8 cellular contexts compared by ENCODE assay signal in genomic region chr9:136711751-136712689, GRCh38. TPM values are rescaled to one million over a fixed set of nuclear protein-coding genes. Genes with fewer than 3 reads are reported as not detected.
DNase-seq lines count a peak whose midpoint lies in the region; TF ChIP-seq lines count a peak whose summit lies in the region.

Gene DIPK1B, plus strand, starts transcription at chr9:136712572. Its CDS starts 94 bp downstream, at chr9:136712666.

- peak; percentile 95 for DNase-seq in D341Med (ENCODE audit: low spot score)
- peak; percentile 60 for DNase-seq in NCI-H146 (lab: John Stamatoyannopoulos, UW)
- peak; percentile 57 for DNase-seq in adipocyte (ENCODE audit: low read depth)
- no peak for DNase-seq in stomach
- DNase-seq in SW 1271 (lab: John Stamatoyannopoulos, UW) = no peak
- no peak for DNase-seq in DMS79 treated with DMSO at 0.1 percent for 48 hours (lab: John Stamatoyannopoulos, UW)
- DNase-seq in activated CD4-positive, alpha-beta T cell treated with anti-CD3 and anti-CD28 coated beads for 48 hours = no peak

- WGBS in stomach, 5 donors = 2 to 9% (median 3%) methylated on average over 15 to 113 of the region's 119 CpGs

- H3K4me1 ChIP-seq in adipocyte (ENCODE audit: control insufficient read depth, insufficient read depth, low read length) = peaks cover 3% of the 10 kb centered on the region
- peaks cover 5% of the 10 kb centered on the region for H3K4me1 ChIP-seq in iPS-18a (ENCODE audit: control insufficient read depth, low read depth, low read length)
- peaks cover 11 to 36% (median 21%) of the 10 kb centered on the region in 4 donors for H3K4me1 ChIP-seq in stomach

- no peak for TF ChIP-seq EP300 in stomach (IDR thresholded peaks at IDR 0.05)

- no peak within 1 kb of the TSS for H3K4me3 ChIP-seq in adipocyte (ENCODE audit: low read length)
- H3K4me3 ChIP-seq in iPS-18a (ENCODE audit: low read length) = peak within 1 kb of the TSS; percentile 80
- peak within 1 kb of the TSS; percentile 44 to 54 (median 52) for H3K4me3 ChIP-seq in stomach

- TF ChIP-seq CTCF in stomach (IDR thresholded peaks at IDR 0.05) = no peak

- H3K36me3 ChIP-seq in adipocyte (ENCODE audit: control insufficient read depth, insufficient read depth, low read length, severe bottlenecking) (no peaks in the 10 kb centered on the region), iPS-18a (ENCODE audit: control insufficient read depth, low read depth, low read length) (no peaks in the 10 kb centered on the region), stomach (no peaks in the 10 kb centered on the region)

- H3K27ac ChIP-seq in iPS-18a (ENCODE audit: low read length) (no peak within 1 kb of the TSS), stomach (peak within 1 kb of the TSS in 4 of 5 donors; percentile 10 to 73 (median 44))

- H3K9me3 ChIP-seq in adipocyte (ENCODE audit: control insufficient read depth, low read length) (no peaks in the 10 kb centered on the region), iPS-18a (ENCODE audit: control insufficient read depth, low read depth, low read length) (no peaks in the 10 kb centered on the region), stomach (no peaks in the 10 kb centered on the region)

- no peak for TF ChIP-seq POLR2A in stomach (IDR thresholded peaks at IDR 0.05)

- H3K9ac ChIP-seq in adipocyte (ENCODE audit: low read length) (no peak within 1 kb of the TSS), iPS-18a (ENCODE audit: low read length) (peak within 1 kb of the TSS; percentile 58)

- H3K27me3 ChIP-seq in adipocyte (replicated peaks; ENCODE audit: control insufficient read depth, insufficient read depth, low read length) (peaks cover 30% of the 10 kb centered on the region), iPS-18a (ENCODE audit: control insufficient read depth, insufficient read depth, low read length) (peaks cover 8% of the 10 kb centered on the region), stomach (peaks cover 6 to 60% (median 35%) of the 10 kb centered on the region in 3 donors)

- intact Hi-C loops in stomach (cut with DNase I; ENCODE audit: low total_unique reads) = no loop called here

RNA-seq across cellular contexts. Expression of gene DIPK1B, which starts in this region (rescaled TPM):
- total RNA-seq in stomach = 10 to 100 TPM in 1 of 5 donors, 1 to 10 TPM in 2, under 1 TPM in 1, not detected in 1; 0.45 to 10.4 (median 5.8) TPM
- polyA plus RNA-seq in stomach = 1 to 10 TPM; 1.6 to 4.7 (median 4.0) TPM

Comparison
In these comparisons a context has a peak if more than half of its experiments do, and no peak if none do; other contexts are left out.
1. DNase-seq: peak in D341Med (single experiment), NCI-H146 (single experiment) and adipocyte (single experiment); none in stomach (single experiment), SW 1271 (0 of 2), DMS79 treated with DMSO at 0.1 percent for 48 hours (single experiment) and activated CD4-positive, alpha-beta T cell treated with anti-CD3 and anti-CD28 coated beads for 48 hours (single experiment).